ENCODE assay signal across 14 cellular contexts in genomic region chr10:38118072-38118807, GRCh38. TPM values are rescaled to one million over a fixed set of nuclear protein-coding genes. Genes with fewer than 3 reads are reported as not detected.
DNase-seq lines count a peak whose midpoint lies in the region; ATAC-seq and TF ChIP-seq lines count a peak whose summit lies in the region.
"Had no signal": no experiment of that assay in that cellular context is flagged by ENCODE, and none has a peak within 500 bp of the region (broad histone marks: within the 10 kb centered on the region; RNA-seq: fewer than 3 reads in every experiment).

No MANE protein-coding gene starts in this region.

- H3K36me3 Mint-ChIP-seq in endothelial cell (ENCODE audit: low read depth, unreplicated experiment): peaks cover 61% of the 10 kb centered on the region

- peak overlapping the region; percentile 85 for H3K4me3 Mint-ChIP-seq in endothelial cell (ENCODE audit: unreplicated experiment)

- peaks cover 75% of the 10 kb centered on the region for H3K9me3 Mint-ChIP-seq in endothelial cell (ENCODE audit: unreplicated experiment)

- no peak for TF ChIP-seq CTCF in NB4 (IDR thresholded peaks at IDR 0.05; ENCODE audit: low read depth, low read length)
- no peak for TF ChIP-seq CTCF in endothelial cell (IDR thresholded peaks at IDR 0.05; ENCODE audit: unreplicated experiment)

- no peak for ATAC-seq in GM18517 (IDR thresholded peaks at IDR 0.05; ENCODE audit: unreplicated experiment)
- ATAC-seq: lower lobe of right lung had no signal

- TF ChIP-seq POLR2A in NB4 (IDR thresholded peaks at IDR 0.05; ENCODE audit: extremely low read depth, insufficient read length): no peak

- H3K27me3 Mint-ChIP-seq in endothelial cell (ENCODE audit: unreplicated experiment): no peaks in the 10 kb centered on the region

- peak; percentile 2 for DNase-seq in NCI-H82 (lab: John Stamatoyannopoulos, UW)
- DNase-seq in NCI-H82 treated with DMSO at 0.1 percent for 48 hours (lab: John Stamatoyannopoulos, UW; ENCODE audit: unreplicated experiment): no peak
- DNase-seq in NB4 (ENCODE audit: low read depth): peak; percentile 9
- no peak for DNase-seq in endothelial cell (ENCODE audit: low spot score)
- DNase-seq in myocyte (ENCODE audit: low read depth): peak; percentile 3
- no peak for DNase-seq in mucosa of gallbladder (ENCODE audit: low spot score)
- DNase-seq in NCI-H526 treated with DMSO at 0.1 percent for 48 hours (lab: John Stamatoyannopoulos, UW): no peak
- DNase-seq: effector memory CD4-positive, alpha-beta T cell; lower lobe of right lung; NCI-H526; SHP77 treated with DMSO at 0.1 percent for 48 hours; upper lobe of left lung had no signal

- H3K4me1 Mint-ChIP-seq in endothelial cell (ENCODE audit: unreplicated experiment): no peaks in the 10 kb centered on the region

- no peak overlapping the region for H3K4me3 ChIP-seq in NB4 (ENCODE audit: low read depth, low read length)
- H3K4me3 ChIP-seq: hepatocyte, lower lobe of right lung, upper lobe of left lung had no signal

- H3K27ac Mint-ChIP-seq in endothelial cell (ENCODE audit: unreplicated experiment): no peak overlapping the region

RNA-seq across cellular contexts. Expression of gene ZNF37A, which starts 24.1 kb away (rescaled TPM):
- 8.7 TPM for total RNA-seq in endothelial cell (ENCODE audit: unreplicated experiment)
- total RNA-seq in myocyte: 9.4 and 10.0 TPM in 2 replicates
- 5.7 TPM for polyA plus RNA-seq in myocyte (2012)
- total RNA-seq in mucosa of gallbladder: 19.5 TPM

Comparison
In these comparisons a context has a peak if more than half of its experiments do, and no peak if none do; other contexts are left out.
1. DNase-seq: peak in NCI-H82 (single experiment), NB4 (single experiment) and myocyte (single experiment); none in NCI-H82 treated with DMSO at 0.1 percent for 48 hours (single experiment), endothelial cell (single experiment), mucosa of gallbladder (single experiment) and NCI-H526 treated with DMSO at 0.1 percent for 48 hours (single experiment).